In the genomic region with DNA sequence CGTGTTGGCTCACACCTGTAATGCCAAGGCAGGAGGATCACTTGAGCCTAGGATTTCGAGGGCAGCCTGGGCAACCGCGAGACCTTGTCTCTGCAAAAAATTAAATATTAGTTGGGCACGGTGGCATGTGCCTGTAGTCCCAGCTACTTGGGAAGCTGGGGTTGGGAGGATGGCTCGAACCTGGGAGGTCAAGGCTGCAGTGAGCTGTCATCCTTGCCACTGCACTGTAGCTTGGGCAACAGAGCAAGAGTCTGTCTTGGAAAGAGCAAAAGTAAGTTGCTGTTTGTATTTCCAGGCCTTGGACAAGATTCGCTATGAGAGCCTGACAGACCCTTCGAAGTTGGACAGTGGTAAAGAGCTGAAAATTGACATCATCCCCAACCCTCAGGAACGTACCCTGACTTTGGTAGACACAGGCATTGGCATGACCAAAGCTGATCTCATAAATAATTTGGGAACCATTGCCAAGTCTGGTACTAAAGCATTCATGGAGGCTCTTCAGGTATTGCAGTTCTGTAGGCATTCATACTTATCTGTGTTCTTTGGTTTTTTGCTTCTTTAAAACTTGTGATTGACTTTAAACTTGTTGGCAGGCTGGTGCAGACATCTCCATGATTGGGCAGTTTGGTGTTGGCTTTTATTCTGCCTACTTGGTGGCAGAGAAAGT, we compare ENCODE assay signal across 8 cellular contexts. TPM values are rescaled to one million over a fixed set of nuclear protein-coding genes. Genes with fewer than 3 reads are reported as not detected.
A peak's percentile ranks its signal among the peaks of the same experiment; 100 is the strongest.
DNase-seq lines count a peak whose midpoint lies in the region; ATAC-seq and TF ChIP-seq lines count a peak whose summit lies in the region.

No MANE protein-coding gene starts in this region.

- H3K4me3 ChIP-seq in BE2C (ENCODE audit: low read depth, low read length) (peak overlapping the region; percentile 94), KMS-11 (IDR thresholded peaks at IDR 0.05; ENCODE audit: insufficient read depth, low read depth, low read length) (no peak overlapping the region)
- H3K4me3 ChIP-seq in naive thymus-derived CD4-positive, alpha-beta T cell (ENCODE audit: low read length) = peak overlapping the region; percentile 99

- H3K4me2 ChIP-seq in KMS-11 = peak overlapping the region; percentile 99

- POLR2A ChIA-PET in naive thymus-derived CD4-positive, alpha-beta T cell (lab: Charles Lee) = interaction anchor here (0.7 to 6.3 kb wide), 4 partner anchors 7 to 35 kb away, joined by 3 to 142 read pairs (median 4); a partner anchor contains a TSS

- no peaks in the 10 kb centered on the region for H3K9me3 ChIP-seq in BE2C
- no peaks in the 10 kb centered on the region for H3K9me3 ChIP-seq in naive thymus-derived CD4-positive, alpha-beta T cell (ENCODE audit: control insufficient read depth in 2 of 3, low read length in 3 of 3)

- CTCF ChIA-PET in naive thymus-derived CD4-positive, alpha-beta T cell (lab: Charles Lee) = interaction anchor here (1.0 to 1.1 kb wide), 2 partner anchors 17 to 153 kb away, joined by 3 read pairs; no protein-coding TSS in a partner anchor

- DNase-seq in BE2C (no peak), NCI-H2196 treated with DMSO at 0.1 percent for 48 hours (lab: John Stamatoyannopoulos, UW; ENCODE audit: unreplicated experiment) (no peak)
- DNase-seq in central memory CD8-positive, alpha-beta T cell (ENCODE audit: low spot score in 2 of 2) = no peak
- DNase-seq in naive thymus-derived CD4-positive, alpha-beta T cell = no peak
- DNase-seq in stimulated activated naive CD4-positive, alpha-beta T cell (lab: John Stamatoyannopoulos, UW) = no peak

- peaks cover 84% of the 10 kb centered on the region for H3K36me3 Mint-ChIP-seq in central memory CD8-positive, alpha-beta T cell (ENCODE audit: insufficient read depth)
- peaks cover 18 to 57% (median 47%) of the 10 kb centered on the region in 5 donors for H3K36me3 Mint-ChIP-seq in naive thymus-derived CD4-positive, alpha-beta T cell

- TF ChIP-seq CTCF in BE2C (IDR thresholded peaks at IDR 0.05; ENCODE audit: low read depth, low read length) (no peak), KMS-11 (conservative IDR thresholded peaks at IDR 0.05; ENCODE audit: low read depth, low read length) (no peak)

- peak overlapping the region; percentile 100 for H3K4me3 Mint-ChIP-seq in central memory CD8-positive, alpha-beta T cell
- H3K4me3 Mint-ChIP-seq in naive thymus-derived CD4-positive, alpha-beta T cell = peak overlapping the region; percentile 94 to 99 (median 98)

- no peaks in the 10 kb centered on the region for H3K9me3 Mint-ChIP-seq in central memory CD8-positive, alpha-beta T cell
- H3K9me3 Mint-ChIP-seq in naive thymus-derived CD4-positive, alpha-beta T cell = peaks cover 0 to 9% (median 0%) of the 10 kb centered on the region in 11 donors

- intact Hi-C loops in naive thymus-derived CD4-positive, alpha-beta T cell (cut with micrococcal nuclease) = loop anchor here in 1 of 2 donors (5.0 kb wide), 1 partner anchor 1477 kb away; no protein-coding TSS in a partner anchor

- H3K27ac ChIP-seq in KMS-11 = peak overlapping the region; percentile 91; the same call in 1 of the 2 replicates
- H3K27ac ChIP-seq in naive thymus-derived CD4-positive, alpha-beta T cell (ENCODE audit: low read depth, low read length) = peak overlapping the region; percentile 93

- H3K79me2 ChIP-seq in KMS-11 (ENCODE audit: insufficient read depth, low read depth) = peaks cover 65% of the 10 kb centered on the region

- peak overlapping the region; percentile 98 for H3K9ac ChIP-seq in KMS-11

- peaks cover 8% of the 10 kb centered on the region for H3K4me1 ChIP-seq in BE2C
- H3K4me1 ChIP-seq in KMS-11 (ENCODE audit: low read depth, poor library complexity, severe bottlenecking) = peaks cover 69% of the 10 kb centered on the region
- peaks cover 15 to 19% of the 10 kb centered on the region in 2 donors for H3K4me1 ChIP-seq in naive thymus-derived CD4-positive, alpha-beta T cell (ENCODE audit: control insufficient read depth in 2 of 2, insufficient read depth in 2 of 2, low read length in 2 of 2)

- H3K4me1 Mint-ChIP-seq in central memory CD8-positive, alpha-beta T cell = peaks cover 69% of the 10 kb centered on the region
- H3K4me1 Mint-ChIP-seq in naive thymus-derived CD4-positive, alpha-beta T cell = peaks cover 32 to 75% (median 63%) of the 10 kb centered on the region in 7 donors

- H3K36me3 ChIP-seq in BE2C (peaks cover 72% of the 10 kb centered on the region), KMS-11 (ENCODE audit: insufficient read depth) (peaks cover 57% of the 10 kb centered on the region)
- H3K36me3 ChIP-seq in naive thymus-derived CD4-positive, alpha-beta T cell (ENCODE audit: control insufficient read depth in 2 of 3, insufficient read depth in 3 of 3, low read length in 3 of 3) = peaks cover 14 to 67% (median 44%) of the 10 kb centered on the region in 3 experiments

- no peak for ATAC-seq in central memory CD8-positive, alpha-beta T cell (replicated peaks; ENCODE audit: extremely low read depth, poor library complexity, severe bottlenecking)
- no peak for ATAC-seq in naive thymus-derived CD4-positive, alpha-beta T cell
- ATAC-seq in HG02571 (IDR thresholded peaks at IDR 0.05; ENCODE audit: unreplicated experiment) (no peak), HG02973 (IDR thresholded peaks at IDR 0.05; ENCODE audit: unreplicated experiment) (no peak)

- peaks cover 63% of the 10 kb centered on the region for H4K20me1 ChIP-seq in KMS-11 (ENCODE audit: insufficient read depth)

- no peak overlapping the region for H2AFZ ChIP-seq in KMS-11 (ENCODE audit: low read depth)

- H3K27me3 ChIP-seq in BE2C (no peaks in the 10 kb centered on the region), KMS-11 (ENCODE audit: insufficient read depth, low read depth) (no peaks in the 10 kb centered on the region)
- H3K27me3 ChIP-seq in naive thymus-derived CD4-positive, alpha-beta T cell (ENCODE audit: control insufficient read depth in 2 of 2, insufficient read depth in 2 of 2, low read length in 2 of 2) = no peaks in the 10 kb centered on the region

- H3K27ac Mint-ChIP-seq in central memory CD8-positive, alpha-beta T cell (ENCODE audit: low read depth) = peak overlapping the region; percentile 100
- H3K27ac Mint-ChIP-seq in naive thymus-derived CD4-positive, alpha-beta T cell = peak overlapping the region in 7 of 9 donors; percentile 60 to 99 (median 98)

- no peaks in the 10 kb centered on the region for H3K27me3 Mint-ChIP-seq in central memory CD8-positive, alpha-beta T cell
- peaks cover 0 to 9% (median 0%) of the 10 kb centered on the region in 5 donors for H3K27me3 Mint-ChIP-seq in naive thymus-derived CD4-positive, alpha-beta T cell

RNA-seq across cellular contexts. Expression of a gene that starts 2.3 kb away (rescaled TPM):
- 666 TPM for polyA plus RNA-seq in BE2C (2012; ENCODE audit: insufficient read depth, insufficient read length, low read depth)
- total RNA-seq in naive thymus-derived CD4-positive, alpha-beta T cell = 100 to 1,000 TPM; 345 to 750 (median 366) TPM
- 100 to 1,000 TPM; 422 to 558 TPM for polyA plus RNA-seq in naive thymus-derived CD4-positive, alpha-beta T cell

RNA-seq across cellular contexts. Expression of a gene that starts 8.1 kb away (rescaled TPM):
- polyA plus RNA-seq in BE2C (2012; ENCODE audit: insufficient read depth, insufficient read length, low read depth) = 111 TPM
- total RNA-seq in naive thymus-derived CD4-positive, alpha-beta T cell = 10 to 100 TPM in 4 of 5 experiments, 1 to 10 TPM in 1; 10.0 to 32.1 (median 17.6) TPM
- polyA plus RNA-seq in naive thymus-derived CD4-positive, alpha-beta T cell = 10 to 100 TPM; 24.5 to 41.7 TPM

RNA-seq across cellular contexts. Expression of a gene that starts 16.1 kb away (rescaled TPM):
- polyA plus RNA-seq in BE2C (2012; ENCODE audit: insufficient read depth, insufficient read length, low read depth) = 26.2 TPM
- total RNA-seq in naive thymus-derived CD4-positive, alpha-beta T cell = 10 to 100 TPM in 4 of 5 experiments, 1 to 10 TPM in 1; 8.3 to 53.4 (median 29.4) TPM
- polyA plus RNA-seq in naive thymus-derived CD4-positive, alpha-beta T cell = 1 to 10 TPM; 2.3 to 4.9 TPM

RNA-seq across cellular contexts. Expression of a gene that starts 21.0 kb away (rescaled TPM):
- polyA plus RNA-seq in BE2C (2012; ENCODE audit: insufficient read depth, insufficient read length, low read depth) = 8.0 TPM
- total RNA-seq in naive thymus-derived CD4-positive, alpha-beta T cell = not detected
- under 1 TPM in 1 of 2 donors, not detected in 1; 0.22 TPM for polyA plus RNA-seq in naive thymus-derived CD4-positive, alpha-beta T cell

RNA-seq across cellular contexts. Expression of a gene that starts 25.8 kb away (rescaled TPM):
- polyA plus RNA-seq in BE2C (2012; ENCODE audit: insufficient read depth, insufficient read length, low read depth) = 184 TPM
- total RNA-seq in naive thymus-derived CD4-positive, alpha-beta T cell = 10 to 100 TPM in 1 of 5 experiments, 1 to 10 TPM in 2, under 1 TPM in 2; 0.84 to 41.1 (median 1.8) TPM
- polyA plus RNA-seq in naive thymus-derived CD4-positive, alpha-beta T cell = 1 to 10 TPM in 1 of 2 donors, under 1 TPM in 1; 0.95 to 2.0 TPM
